In the genomic region with DNA sequence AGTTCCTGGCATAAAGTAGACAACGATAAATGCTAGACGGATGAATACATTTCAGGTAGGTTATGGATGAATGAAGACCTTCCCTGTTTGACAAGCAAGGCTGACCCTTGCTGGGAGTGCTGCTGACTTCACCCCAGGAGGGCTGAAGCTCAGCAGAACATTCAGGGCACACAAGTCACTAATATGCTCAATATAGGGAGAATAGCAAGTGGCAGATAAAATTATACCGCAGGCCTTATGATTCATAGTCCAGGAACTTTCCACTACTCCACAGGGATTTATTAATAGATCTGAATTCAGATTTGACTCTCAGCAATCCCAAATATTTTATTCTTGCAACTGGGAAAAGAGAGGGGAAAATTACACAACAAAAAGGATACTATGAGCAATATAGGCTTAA, we compare ENCODE assay signal across 9 cellular contexts. TPM values are rescaled to one million over a fixed set of nuclear protein-coding genes. Genes with fewer than 3 reads are reported as not detected.
A peak's percentile ranks its signal among the peaks of the same experiment; 100 is the strongest.
DNase-seq lines count a peak whose midpoint lies in the region; FAIRE-seq and TF ChIP-seq lines count a peak whose summit lies in the region.
"Had no signal": no experiment of that assay in that cellular context is flagged by ENCODE, and none has a peak within 500 bp of the region (broad histone marks: within the 10 kb centered on the region; RNA-seq: fewer than 3 reads in every experiment).

No MANE protein-coding gene starts in this region.

- TF ChIP-seq CTCF in brain microvascular endothelial cell (IDR thresholded peaks at IDR 0.05; ENCODE audit: low read depth, low read length, missing control alignments) (no peak), transverse colon (IDR thresholded peaks at IDR 0.05) (no peak)

- H3K27me3 ChIP-seq in brain microvascular endothelial cell (replicated peaks), result no peaks in the 10 kb centered on the region
- no peaks in the 10 kb centered on the region for H3K27me3 ChIP-seq in transverse colon
- H3K27me3 ChIP-seq: hepatocyte had no signal

- WGBS in transverse colon (ENCODE audit: low coverage in 1 of 2), 2 donors, result 77 to 81% methylated on average over 2 to 3 of the region's 3 CpGs

- in situ Hi-C loops in brain microvascular endothelial cell (cut with HindIII; ENCODE audit: low pct_ligation_motif_present, low sequenced_read_pairs) (no loop called here), transverse colon (cut with MboI; ENCODE audit: low pct_ligation_motif_present in 1 of 4, low pct_unique_long_range_greater_than_20kb in 1 of 4, low sequenced_read_pairs in 3 of 4) (no loop called here)

- peak overlapping the region; percentile 61 for H3K27ac ChIP-seq in brain microvascular endothelial cell
- H3K27ac ChIP-seq in transverse colon, result peak overlapping the region; percentile 69 to 82 (median 77)
- H3K27ac ChIP-seq: hepatocyte had no signal

- intact Hi-C loops in transverse colon (cut with DNase I; ENCODE audit: low total_unique reads), result no loop called here

- H3K9me3 ChIP-seq in transverse colon, result peaks cover 3 to 7% of the 10 kb centered on the region in 2 donors

- H3K36me3 ChIP-seq in brain microvascular endothelial cell (replicated peaks) (no peaks in the 10 kb centered on the region), transverse colon (no peaks in the 10 kb centered on the region)

- no peak for TF ChIP-seq EP300 in transverse colon (IDR thresholded peaks at IDR 0.05; ENCODE audit: low read depth)

- TF ChIP-seq POLR2A in transverse colon (IDR thresholded peaks at IDR 0.05), result no peak

- DNase-seq in HTR-8/SVneo (ENCODE audit: insufficient read length, low spot score), result peak; percentile 45
- peak; percentile 77 for DNase-seq in brain microvascular endothelial cell
- DNase-seq in hepatic stellate cell (ENCODE audit: low spot score), result peak; percentile 50
- no peak for DNase-seq in transverse colon
- DNase-seq in NCI-H1694 treated with DMSO at 0.1 percent for 48 hours (lab: John Stamatoyannopoulos, UW), result no peak
- DNase-seq in NCI-H1105 (lab: John Stamatoyannopoulos, UW), result no peak
- DNase-seq in NCI-H1048 (lab: John Stamatoyannopoulos, UW), result no peak
- DNase-seq: activated CD4-positive, alpha-beta T cell treated with anti-CD3 and anti-CD28 coated beads, Interleukin-2, amount 10 ng/mL, durations not matched to agents 24 days and 14 days had no signal

- H3K4me1 ChIP-seq in transverse colon, result peaks cover 28 to 73% (median 60%) of the 10 kb centered on the region in 4 donors

- H3K4me3 ChIP-seq in brain microvascular endothelial cell (ENCODE audit: low read depth, low read length) (no peak overlapping the region), transverse colon (no peak overlapping the region)
- H3K4me3 ChIP-seq: hepatocyte had no signal

- peak; percentile 92 for FAIRE-seq in HTR-8/SVneo (lab: Jason Lieb, UNC)

RNA-seq across cellular contexts. Expression of gene GRAMD2B, which starts 38.2 kb away (rescaled TPM):
- total RNA-seq in transverse colon, result 100 to 1,000 TPM in 3 of 4 donors, 10 to 100 TPM in 1; 93.9 to 191 (median 161) TPM

Comparison
In these comparisons a context has a peak if more than half of its experiments do, and no peak if none do; other contexts are left out.
1. DNase-seq: peak in HTR-8/SVneo (single experiment), brain microvascular endothelial cell (single experiment) and hepatic stellate cell (single experiment); none in transverse colon (single experiment), NCI-H1694 treated with DMSO at 0.1 percent for 48 hours (single experiment), NCI-H1105 (single experiment) and NCI-H1048 (single experiment).